ENCODE assay signal across 15 cellular contexts in the genomic region with DNA sequence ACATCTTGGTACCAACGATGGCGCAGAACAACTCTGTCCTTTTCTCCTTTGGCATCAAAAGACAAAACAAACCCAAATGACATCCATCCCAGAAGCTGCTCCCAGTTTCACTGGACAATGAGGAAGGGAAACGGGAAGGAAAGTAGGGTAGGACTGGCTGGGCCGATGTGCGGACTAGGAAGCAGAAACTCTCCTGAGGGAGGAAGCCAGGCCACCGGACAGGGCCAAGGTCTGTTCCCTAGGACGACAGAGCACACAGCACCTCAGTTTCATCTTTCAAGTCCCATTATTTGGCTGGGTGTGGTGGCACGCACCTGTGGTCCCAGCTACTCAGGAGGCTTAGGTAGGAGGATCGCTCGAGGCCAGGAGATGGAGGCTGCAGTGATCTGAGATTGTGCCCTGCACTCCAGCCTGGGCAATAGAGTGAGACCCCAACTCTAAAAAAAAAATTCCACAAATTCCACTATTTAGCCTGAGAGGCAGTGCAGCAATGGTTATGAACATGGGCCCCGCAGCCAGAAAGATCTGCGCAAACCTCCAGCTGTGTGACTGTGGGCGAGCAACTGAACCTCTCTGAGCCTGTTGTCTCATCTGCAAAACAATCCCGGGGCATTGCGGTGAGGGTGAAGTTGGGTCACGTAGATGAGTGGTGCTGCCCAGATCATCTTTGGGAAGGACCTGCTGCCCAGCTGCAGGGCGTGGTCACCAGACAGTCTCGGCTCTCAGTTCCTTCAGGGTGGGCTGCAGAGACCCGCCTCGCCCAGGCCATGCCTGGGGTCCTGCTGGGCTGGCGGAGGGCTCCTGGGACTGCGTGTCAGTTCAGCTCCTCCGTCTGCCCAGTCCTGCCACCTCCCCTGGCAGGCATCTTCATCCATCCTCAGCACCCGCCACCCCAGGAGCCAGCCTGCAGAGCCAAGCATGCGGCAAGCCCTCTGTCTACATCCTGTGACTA.
DNase-seq lines count a peak whose midpoint lies in the region; ATAC-seq and TF ChIP-seq lines count a peak whose summit lies in the region.
"Had no signal": no experiment of that assay in that cellular context is flagged by ENCODE, and none has a peak within 500 bp of the region (broad histone marks: within the 10 kb centered on the region; RNA-seq: fewer than 3 reads in every experiment).

No MANE protein-coding gene starts in this region.

- H3K4me2 ChIP-seq in mammary epithelial cell (ENCODE audit: insufficient read depth, low read depth, low read length) = no peak overlapping the region

- dilution Hi-C loops in mammary epithelial cell (cut with HindIII; ENCODE audit: low sequenced_read_pairs) = no loop called here

- CTCF ChIA-PET in activated CD4-positive, alpha-beta memory T cell treated with anti-CD3 and anti-CD28 coated beads, Interleukin-2, amount 10 ng/mL, durations not matched to agents 7 days and 5 days (lab: Charles Lee) = interaction anchor here (0.6 to 1.4 kb wide), 3 partner anchors 31 to 337 kb away, joined by 3 read pairs; no protein-coding TSS in a partner anchor
- CTCF ChIA-PET in activated CD4-positive, alpha-beta memory T cell treated with anti-CD3 and anti-CD28 coated beads for 36 hours (lab: Charles Lee) = no interaction called here
- CTCF ChIA-PET in mammary epithelial cell (lab: Charles Lee; ENCODE audit: low non-redundant PET) = no interaction called here

- H3K4me3 Mint-ChIP-seq in activated CD4-positive, alpha-beta memory T cell treated with anti-CD3 and anti-CD28 coated beads, Interleukin-2, amount 10 ng/mL, durations not matched to agents 7 days and 5 days = no peak overlapping the region
- no peak overlapping the region for H3K4me3 Mint-ChIP-seq in activated CD4-positive, alpha-beta memory T cell treated with anti-CD3 and anti-CD28 coated beads for 36 hours
- H3K4me3 Mint-ChIP-seq in stimulated activated effector memory CD8-positive, alpha-beta T cell treated with anti-CD3 and anti-CD28 coated beads, Interleukin-12 subunit alpha, Interleukin-12 subunit beta, amount 100 ng/mL, for 72 hours = no peak overlapping the region
- H3K4me3 Mint-ChIP-seq: CD14-positive monocyte had no signal

- WGBS in mammary epithelial cell (ENCODE audit: low coverage, missing lambda C conversion rate) = 83% methylated on average over 23 of the region's 25 CpGs

- no TSS peak for BruUV-seq in mammary epithelial cell (replicated peaks; lab: Mats Ljungman, UMichigan)

- TF ChIP-seq CTCF in mammary epithelial cell (conservative IDR thresholded peaks at IDR 0.05 in 1 of 2, IDR thresholded peaks at IDR 0.05 in 1 of 2; ENCODE audit: extremely low read depth in 1 of 2, insufficient read depth in 1 of 2, low read depth in 1 of 2, low read length in 2 of 2) = no peak

- peaks cover 42% of the 10 kb centered on the region for H3K4me1 Mint-ChIP-seq in activated CD4-positive, alpha-beta memory T cell treated with anti-CD3 and anti-CD28 coated beads, Interleukin-2, amount 10 ng/mL, durations not matched to agents 7 days and 5 days
- H3K4me1 Mint-ChIP-seq in activated CD4-positive, alpha-beta memory T cell treated with anti-CD3 and anti-CD28 coated beads for 36 hours (ENCODE audit: low read depth) = peaks cover 18% of the 10 kb centered on the region
- H3K4me1 Mint-ChIP-seq in stimulated activated effector memory CD8-positive, alpha-beta T cell treated with anti-CD3 and anti-CD28 coated beads, Interleukin-12 subunit alpha, Interleukin-12 subunit beta, amount 100 ng/mL, for 72 hours = peaks cover 17% of the 10 kb centered on the region
- H3K4me1 Mint-ChIP-seq: CD14-positive monocyte had no signal

- intact Hi-C loops in activated CD4-positive, alpha-beta memory T cell treated with anti-CD3 and anti-CD28 coated beads for 36 hours (cut with micrococcal nuclease) = no loop called here
- intact Hi-C loops in mammary epithelial cell (cut with micrococcal nuclease) = no loop called here

- H3K9me3 Mint-ChIP-seq in activated CD4-positive, alpha-beta memory T cell treated with anti-CD3 and anti-CD28 coated beads, Interleukin-2, amount 10 ng/mL, durations not matched to agents 7 days and 5 days = peaks cover 2% of the 10 kb centered on the region
- no peaks in the 10 kb centered on the region for H3K9me3 Mint-ChIP-seq in activated CD4-positive, alpha-beta memory T cell treated with anti-CD3 and anti-CD28 coated beads for 36 hours
- no peaks in the 10 kb centered on the region for H3K9me3 Mint-ChIP-seq in stimulated activated effector memory CD8-positive, alpha-beta T cell treated with anti-CD3 and anti-CD28 coated beads, Interleukin-12 subunit alpha, Interleukin-12 subunit beta, amount 100 ng/mL, for 72 hours

- H3K4me1 ChIP-seq in SJCRH30 (peaks cover 29% of the 10 kb centered on the region), mammary epithelial cell (ENCODE audit: insufficient read depth, low read length) (no peaks in the 10 kb centered on the region)

- no peak overlapping the region for H2AFZ ChIP-seq in mammary epithelial cell (ENCODE audit: low read depth, low read length)

- H3K9ac ChIP-seq in mammary epithelial cell (ENCODE audit: insufficient read depth, low read length) = no peak overlapping the region

- H3K36me3 Mint-ChIP-seq in activated CD4-positive, alpha-beta memory T cell treated with anti-CD3 and anti-CD28 coated beads, Interleukin-2, amount 10 ng/mL, durations not matched to agents 7 days and 5 days (ENCODE audit: low read depth) = peaks cover 3% of the 10 kb centered on the region
- no peaks in the 10 kb centered on the region for H3K36me3 Mint-ChIP-seq in activated CD4-positive, alpha-beta memory T cell treated with anti-CD3 and anti-CD28 coated beads for 36 hours
- peaks cover 10% of the 10 kb centered on the region for H3K36me3 Mint-ChIP-seq in stimulated activated effector memory CD8-positive, alpha-beta T cell treated with anti-CD3 and anti-CD28 coated beads, Interleukin-12 subunit alpha, Interleukin-12 subunit beta, amount 100 ng/mL, for 72 hours
- H3K36me3 Mint-ChIP-seq: CD14-positive monocyte had no signal

- H3K27me3 Mint-ChIP-seq in activated CD4-positive, alpha-beta memory T cell treated with anti-CD3 and anti-CD28 coated beads, Interleukin-2, amount 10 ng/mL, durations not matched to agents 7 days and 5 days = peaks cover 11% of the 10 kb centered on the region
- peaks cover 24% of the 10 kb centered on the region for H3K27me3 Mint-ChIP-seq in activated CD4-positive, alpha-beta memory T cell treated with anti-CD3 and anti-CD28 coated beads for 36 hours

- no peaks in the 10 kb centered on the region for H3K79me2 ChIP-seq in mammary epithelial cell (ENCODE audit: insufficient read depth, low read length)

- DNase-seq in activated CD4-positive, alpha-beta memory T cell treated with anti-CD3 and anti-CD28 coated beads, Interleukin-2, amount 10 ng/mL, durations not matched to agents 7 days and 5 days = no peak
- no peak for DNase-seq in activated CD4-positive, alpha-beta memory T cell treated with anti-CD3 and anti-CD28 coated beads for 36 hours
- DNase-seq in SJCRH30 (no peak), mammary epithelial cell (no peak), amniotic stem cell (lab: John Stamatoyannopoulos, UW) (no peak)
- DNase-seq in stimulated activated effector memory CD8-positive, alpha-beta T cell treated with anti-CD3 and anti-CD28 coated beads, Interleukin-12 subunit alpha, Interleukin-12 subunit beta, amount 100 ng/mL, for 72 hours (ENCODE audit: low spot score in 2 of 2) = no peak
- no peak for DNase-seq in stimulated activated naive CD8-positive, alpha-beta T cell treated with anti-CD3 and anti-CD28 coated beads, Interleukin-15, Interleukin-2, amounts not matched to agents 100 U/mL and 50 U/mL, for 24 hours
- DNase-seq: Calu3; IMR-90; NCI-H1105 treated with DMSO at 0.1 percent for 48 hours; NCI-H187; NCI-H446; NK-92 treated with Interleukin-12 subunit alpha and Interleukin-12 subunit beta, amount 100 ng/mL, for 24 hours had no signal

- peak overlapping the region; percentile 99 for H3K27ac Mint-ChIP-seq in activated CD4-positive, alpha-beta memory T cell treated with anti-CD3 and anti-CD28 coated beads, Interleukin-2, amount 10 ng/mL, durations not matched to agents 7 days and 5 days
- no peak overlapping the region for H3K27ac Mint-ChIP-seq in activated CD4-positive, alpha-beta memory T cell treated with anti-CD3 and anti-CD28 coated beads for 36 hours
- H3K27ac Mint-ChIP-seq in stimulated activated effector memory CD8-positive, alpha-beta T cell treated with anti-CD3 and anti-CD28 coated beads, Interleukin-12 subunit alpha, Interleukin-12 subunit beta, amount 100 ng/mL, for 72 hours = peak overlapping the region; percentile 95

- H3K4me3 ChIP-seq in SJCRH30 = no peak overlapping the region
- H3K4me3 ChIP-seq in mammary epithelial cell (replicated peaks in 1 of 3; ENCODE audit: insufficient read depth in 1 of 3, low read depth in 2 of 3, low read length in 3 of 3) = no peak overlapping the region

- H3K27ac ChIP-seq in SJCRH30 (peak overlapping the region; percentile 98), mammary epithelial cell (ENCODE audit: insufficient read depth, low read depth, low read length) (no peak overlapping the region)

- no peaks in the 10 kb centered on the region for H3K27me3 ChIP-seq in SJCRH30
- H3K27me3 ChIP-seq in mammary epithelial cell (ENCODE audit: insufficient read depth, low read length) = no peaks in the 10 kb centered on the region

- POLR2A ChIA-PET in activated CD4-positive, alpha-beta memory T cell treated with anti-CD3 and anti-CD28 coated beads, Interleukin-2, amount 10 ng/mL, durations not matched to agents 7 days and 5 days (lab: Charles Lee) = interaction anchor here (1.2 to 1.9 kb wide), 3 partner anchors 35 to 1189 kb away, joined by 3 to 11 read pairs (median 4); a partner anchor contains a TSS
- POLR2A ChIA-PET in activated CD4-positive, alpha-beta memory T cell treated with anti-CD3 and anti-CD28 coated beads for 36 hours (lab: Charles Lee) = no interaction called here

- H3K9me3 ChIP-seq in SJCRH30 (replicated peaks) = no peaks in the 10 kb centered on the region
- H3K9me3 ChIP-seq in mammary epithelial cell (replicated peaks; ENCODE audit: insufficient read depth, low read length) = no peaks in the 10 kb centered on the region

- no peaks in the 10 kb centered on the region for H3K36me3 ChIP-seq in SJCRH30
- no peaks in the 10 kb centered on the region for H3K36me3 ChIP-seq in mammary epithelial cell (ENCODE audit: insufficient read depth, low read length)

- H4K20me1 ChIP-seq in mammary epithelial cell (ENCODE audit: insufficient read depth, low read length) = no peaks in the 10 kb centered on the region

- in situ Hi-C loops in mammary epithelial cell (cut with MboI; ENCODE audit: low sequenced_read_pairs in 2 of 2) = no loop called here

- ATAC-seq in esophagus mucosa = peak; percentile 7
- ATAC-seq in stimulated activated effector memory CD8-positive, alpha-beta T cell treated with anti-CD3 and anti-CD28 coated beads, Interleukin-12 subunit alpha, Interleukin-12 subunit beta, amount 100 ng/mL, for 72 hours = no peak
- no peak for ATAC-seq in stimulated activated naive CD8-positive, alpha-beta T cell treated with anti-CD3 and anti-CD28 coated beads, Interleukin-15, Interleukin-2, amounts not matched to agents 100 U/mL and 50 U/mL, for 24 hours
